Comparison of ENCODE assay signal across 20 cellular contexts in the genomic region with DNA sequence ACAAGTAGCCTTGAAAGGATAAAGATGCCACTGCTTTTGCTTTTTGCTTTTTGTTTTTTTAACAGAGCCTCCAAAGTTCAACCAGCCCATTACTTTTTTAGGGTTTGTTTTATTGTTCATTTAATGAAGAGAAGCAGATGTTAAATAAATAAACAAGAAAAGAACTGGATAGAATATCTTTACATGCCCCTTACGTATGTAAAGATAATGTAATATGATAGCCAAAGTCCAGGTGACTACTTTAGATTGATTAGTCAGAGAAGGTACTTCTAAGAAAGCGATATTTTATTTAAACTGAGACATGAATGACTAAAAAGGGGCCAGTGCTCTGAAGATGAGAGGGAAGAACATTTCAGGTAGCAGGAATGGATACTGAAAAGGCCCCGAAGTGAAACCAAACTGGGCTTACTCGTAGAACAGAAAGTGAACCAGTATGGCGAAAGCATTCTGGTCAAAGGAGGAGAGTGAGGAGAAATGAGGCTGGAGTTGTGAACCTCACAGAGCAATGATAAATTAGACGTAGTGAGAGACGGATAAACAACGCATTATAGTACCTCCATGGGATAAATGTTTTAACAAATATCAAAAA. TPM values are rescaled to one million over a fixed set of nuclear protein-coding genes. Genes with fewer than 3 reads are reported as not detected.
DNase-seq lines count a peak whose midpoint lies in the region; ATAC-seq and TF ChIP-seq lines count a peak whose summit lies in the region.
"Had no signal": no experiment of that assay in that cellular context is flagged by ENCODE, and none has a peak within 500 bp of the region (broad histone marks: within the 10 kb centered on the region; RNA-seq: fewer than 3 reads in every experiment).

No MANE protein-coding gene starts in this region.

- no peak overlapping the region for H3K27ac ChIP-seq in CD8-positive, alpha-beta T cell (ENCODE audit: low read depth, low read length)
- H3K27ac ChIP-seq: breast epithelium, SJCRH30, upper lobe of right lung had no signal

- H3K36me3 Mint-ChIP-seq in activated CD4-positive, alpha-beta memory T cell treated with anti-CD3 and anti-CD28 coated beads, Interleukin-2, amount 10 ng/mL, durations not matched to agents 7 days and 5 days (ENCODE audit: low read depth), result peaks cover 11% of the 10 kb centered on the region
- H3K36me3 Mint-ChIP-seq in activated CD4-positive, alpha-beta memory T cell treated with anti-CD3 and anti-CD28 coated beads for 36 hours, result no peaks in the 10 kb centered on the region
- H3K36me3 Mint-ChIP-seq in T-helper 2 cell treated with Interferon-gamma antibody and Interleukin-4, amounts not matched to agents 5 μg/mL and 100 μg/mL, for 36 hours (ENCODE audit: low read depth), result peaks cover 5% of the 10 kb centered on the region
- H3K36me3 Mint-ChIP-seq in nephron progenitor cell (ENCODE audit: low read depth), result no peaks in the 10 kb centered on the region
- no peaks in the 10 kb centered on the region for H3K36me3 Mint-ChIP-seq in CD8-positive, alpha-beta T cell
- H3K36me3 Mint-ChIP-seq: stimulated activated naive B cell treated with anti-CD40 and anti-IgM and Interleukin-4, amounts not matched to agents 10 μg/mL and 1 μg/mL and 100 μg/mL, for 72 hours had no signal

- POLR2A ChIA-PET in activated CD4-positive, alpha-beta memory T cell treated with anti-CD3 and anti-CD28 coated beads, Interleukin-2, amount 10 ng/mL, durations not matched to agents 7 days and 5 days (lab: Charles Lee), result no interaction called here
- POLR2A ChIA-PET in activated CD4-positive, alpha-beta memory T cell treated with anti-CD3 and anti-CD28 coated beads for 36 hours (lab: Charles Lee), result no interaction called here
- POLR2A ChIA-PET in HEK293T (lab: Yijun Ruan, JAX), result no interaction called here
- POLR2A ChIA-PET in CD8-positive, alpha-beta T cell (lab: Charles Lee), result no interaction called here

- no peaks in the 10 kb centered on the region for H3K9me3 Mint-ChIP-seq in activated CD4-positive, alpha-beta memory T cell treated with anti-CD3 and anti-CD28 coated beads, Interleukin-2, amount 10 ng/mL, durations not matched to agents 7 days and 5 days
- no peaks in the 10 kb centered on the region for H3K9me3 Mint-ChIP-seq in activated CD4-positive, alpha-beta memory T cell treated with anti-CD3 and anti-CD28 coated beads for 36 hours
- H3K9me3 Mint-ChIP-seq in T-helper 2 cell treated with Interferon-gamma antibody and Interleukin-4, amounts not matched to agents 5 μg/mL and 100 μg/mL, for 36 hours, result peaks cover 9% of the 10 kb centered on the region
- no peaks in the 10 kb centered on the region for H3K9me3 Mint-ChIP-seq in nephron progenitor cell
- H3K9me3 Mint-ChIP-seq in CD8-positive, alpha-beta T cell, result no peaks in the 10 kb centered on the region
- H3K9me3 Mint-ChIP-seq: activated CD8-positive, alpha-beta T cell treated with anti-CD3 and anti-CD28 coated beads for 36 hours had no signal

- peak overlapping the region; percentile 48 for H3K27ac Mint-ChIP-seq in activated CD4-positive, alpha-beta memory T cell treated with anti-CD3 and anti-CD28 coated beads, Interleukin-2, amount 10 ng/mL, durations not matched to agents 7 days and 5 days
- H3K27ac Mint-ChIP-seq in activated CD4-positive, alpha-beta memory T cell treated with anti-CD3 and anti-CD28 coated beads for 36 hours, result no peak overlapping the region
- H3K27ac Mint-ChIP-seq in T-helper 2 cell treated with Interferon-gamma antibody and Interleukin-4, amounts not matched to agents 5 μg/mL and 100 μg/mL, for 36 hours, result peak overlapping the region; percentile 65
- H3K27ac Mint-ChIP-seq in nephron progenitor cell, result peak overlapping the region; percentile 73
- no peak overlapping the region for H3K27ac Mint-ChIP-seq in CD8-positive, alpha-beta T cell
- H3K27ac Mint-ChIP-seq: activated CD8-positive, alpha-beta T cell treated with anti-CD3 and anti-CD28 coated beads for 36 hours had no signal

- H3K4me3 ChIP-seq in CD8-positive, alpha-beta T cell (ENCODE audit: low read depth, low read length), result no peak overlapping the region
- H3K4me3 ChIP-seq: breast epithelium, GM12878, heart right ventricle, SJCRH30, upper lobe of right lung had no signal

- H3K9me3 ChIP-seq in CD8-positive, alpha-beta T cell (ENCODE audit: low read length), result no peaks in the 10 kb centered on the region
- H3K9me3 ChIP-seq: breast epithelium, heart right ventricle, SJCRH30, upper lobe of right lung had no signal

- no peaks in the 10 kb centered on the region for H3K27me3 Mint-ChIP-seq in activated CD4-positive, alpha-beta memory T cell treated with anti-CD3 and anti-CD28 coated beads, Interleukin-2, amount 10 ng/mL, durations not matched to agents 7 days and 5 days
- no peaks in the 10 kb centered on the region for H3K27me3 Mint-ChIP-seq in activated CD4-positive, alpha-beta memory T cell treated with anti-CD3 and anti-CD28 coated beads for 36 hours
- no peaks in the 10 kb centered on the region for H3K27me3 Mint-ChIP-seq in T-helper 2 cell treated with Interferon-gamma antibody and Interleukin-4, amounts not matched to agents 5 μg/mL and 100 μg/mL, for 36 hours (ENCODE audit: low read depth)
- no peaks in the 10 kb centered on the region for H3K27me3 Mint-ChIP-seq in nephron progenitor cell (ENCODE audit: low read depth, poor library complexity)
- H3K27me3 Mint-ChIP-seq in CD8-positive, alpha-beta T cell (ENCODE audit: low read depth), result no peaks in the 10 kb centered on the region
- H3K27me3 Mint-ChIP-seq: activated CD8-positive, alpha-beta T cell treated with anti-CD3 and anti-CD28 coated beads for 36 hours had no signal

- no peak for ATAC-seq in CD8-positive, alpha-beta T cell
- ATAC-seq in SK-N-SH treated with all-trans-retinoic acid at 6 μM for 48 hours (no peak), HG03378 (IDR thresholded peaks at IDR 0.05; ENCODE audit: unreplicated experiment) (no peak)
- ATAC-seq: activated CD8-positive, alpha-beta T cell treated with anti-CD3 and anti-CD28 coated beads for 36 hours; GM12878; stimulated activated naive B cell treated with anti-CD40 and anti-IgM and Interleukin-4, amounts not matched to agents 10 μg/mL and 1 μg/mL and 100 μg/mL, for 72 hours had no signal

- H3K27me3 ChIP-seq in CD8-positive, alpha-beta T cell (ENCODE audit: insufficient read depth, low read length), result no peaks in the 10 kb centered on the region
- H3K27me3 ChIP-seq: breast epithelium, heart right ventricle, SJCRH30, upper lobe of right lung had no signal

- peaks cover 34% of the 10 kb centered on the region for H3K4me1 Mint-ChIP-seq in activated CD4-positive, alpha-beta memory T cell treated with anti-CD3 and anti-CD28 coated beads, Interleukin-2, amount 10 ng/mL, durations not matched to agents 7 days and 5 days
- H3K4me1 Mint-ChIP-seq in activated CD4-positive, alpha-beta memory T cell treated with anti-CD3 and anti-CD28 coated beads for 36 hours (ENCODE audit: low read depth), result peaks cover 38% of the 10 kb centered on the region
- H3K4me1 Mint-ChIP-seq in T-helper 2 cell treated with Interferon-gamma antibody and Interleukin-4, amounts not matched to agents 5 μg/mL and 100 μg/mL, for 36 hours (ENCODE audit: low read depth), result peaks cover 46% of the 10 kb centered on the region
- peaks cover 58% of the 10 kb centered on the region for H3K4me1 Mint-ChIP-seq in nephron progenitor cell
- peaks cover 4% of the 10 kb centered on the region for H3K4me1 Mint-ChIP-seq in CD8-positive, alpha-beta T cell (ENCODE audit: low read depth)

- peak overlapping the region; percentile 25 for H3K4me3 Mint-ChIP-seq in activated CD4-positive, alpha-beta memory T cell treated with anti-CD3 and anti-CD28 coated beads, Interleukin-2, amount 10 ng/mL, durations not matched to agents 7 days and 5 days
- no peak overlapping the region for H3K4me3 Mint-ChIP-seq in activated CD4-positive, alpha-beta memory T cell treated with anti-CD3 and anti-CD28 coated beads for 36 hours
- peak overlapping the region; percentile 55 for H3K4me3 Mint-ChIP-seq in T-helper 2 cell treated with Interferon-gamma antibody and Interleukin-4, amounts not matched to agents 5 μg/mL and 100 μg/mL, for 36 hours
- H3K4me3 Mint-ChIP-seq in nephron progenitor cell, result no peak overlapping the region
- no peak overlapping the region for H3K4me3 Mint-ChIP-seq in CD8-positive, alpha-beta T cell
- H3K4me3 Mint-ChIP-seq: activated CD8-positive, alpha-beta T cell treated with anti-CD3 and anti-CD28 coated beads for 36 hours; stimulated activated naive B cell treated with anti-CD40 and anti-IgM and Interleukin-4, amounts not matched to agents 10 μg/mL and 1 μg/mL and 100 μg/mL, for 72 hours had no signal

- CTCF ChIA-PET in activated CD4-positive, alpha-beta memory T cell treated with anti-CD3 and anti-CD28 coated beads, Interleukin-2, amount 10 ng/mL, durations not matched to agents 7 days and 5 days (lab: Charles Lee), result no interaction called here
- CTCF ChIA-PET in activated CD4-positive, alpha-beta memory T cell treated with anti-CD3 and anti-CD28 coated beads for 36 hours (lab: Charles Lee), result no interaction called here
- CTCF ChIA-PET in HEK293T (lab: Yijun Ruan, JAX), result no interaction called here
- CTCF ChIA-PET in CD8-positive, alpha-beta T cell (lab: Charles Lee), result no interaction called here

- intact Hi-C loops in activated CD4-positive, alpha-beta memory T cell treated with anti-CD3 and anti-CD28 coated beads for 36 hours (cut with micrococcal nuclease), result loop anchor here (2.0 kb wide), 1 partner anchor 27 kb away; no protein-coding TSS in a partner anchor
- intact Hi-C loops in CD8-positive, alpha-beta T cell (cut with DNase I, micrococcal nuclease), result no loop called here

- no peak for TF ChIP-seq CTCF in nephron progenitor cell (IDR thresholded peaks at IDR 0.05)
- TF ChIP-seq CTCF in CD8-positive, alpha-beta T cell (IDR thresholded peaks at IDR 0.05), result no peak

- no peaks in the 10 kb centered on the region for H3K36me3 ChIP-seq in CD8-positive, alpha-beta T cell (ENCODE audit: insufficient read depth, low read length)
- H3K36me3 ChIP-seq: breast epithelium, heart right ventricle, SJCRH30, upper lobe of right lung had no signal

- DNase-seq in activated CD4-positive, alpha-beta memory T cell treated with anti-CD3 and anti-CD28 coated beads, Interleukin-2, amount 10 ng/mL, durations not matched to agents 7 days and 5 days, result no peak
- DNase-seq in activated CD4-positive, alpha-beta memory T cell treated with anti-CD3 and anti-CD28 coated beads for 36 hours, result no peak
- DNase-seq in HEK293T (ENCODE audit: extremely low spot score), result no peak
- DNase-seq in T-helper 2 cell treated with Interferon-gamma antibody and Interleukin-4, amounts not matched to agents 5 μg/mL and 100 μg/mL, for 36 hours (ENCODE audit: low spot score), result no peak
- no peak for DNase-seq in nephron progenitor cell
- no peak for DNase-seq in CD8-positive, alpha-beta T cell
- DNase-seq: activated CD8-positive, alpha-beta T cell treated with anti-CD3 and anti-CD28 coated beads for 36 hours; activated gamma-delta T cell; HCEC 1CT; heart right ventricle; islet precursor cell; NCI-H1105; occipital lobe; SJCRH30; stimulated activated naive B cell treated with anti-CD40 and anti-IgM and Interleukin-4, amounts not matched to agents 10 μg/mL and 1 μg/mL and 100 μg/mL, for 72 hours; upper lobe of right lung had no signal

- H3K4me1 ChIP-seq in CD8-positive, alpha-beta T cell (ENCODE audit: insufficient read depth, low read length), result no peaks in the 10 kb centered on the region
- H3K4me1 ChIP-seq: breast epithelium, SJCRH30, upper lobe of right lung had no signal

RNA-seq across cellular contexts. Expression of a gene that starts 44.5 kb away (rescaled TPM):
- 100 to 1,000 TPM; 170 to 171 TPM for total RNA-seq in activated CD4-positive, alpha-beta memory T cell treated with anti-CD3 and anti-CD28 coated beads, Interleukin-2, amount 10 ng/mL, durations not matched to agents 7 days and 5 days
- total RNA-seq in activated CD4-positive, alpha-beta memory T cell treated with anti-CD3 and anti-CD28 coated beads for 36 hours, result 10 to 100 TPM; 86.7 to 87.9 TPM
- total RNA-seq in CD8-positive, alpha-beta T cell, result 1 to 10 TPM; 3.0 to 3.9 TPM

Comparison
In these comparisons a context has a peak if more than half of its experiments do, and no peak if none do; other contexts are left out.
1. H3K27ac Mint-ChIP-seq: peak in activated CD4-positive, alpha-beta memory T cell treated with anti-CD3 and anti-CD28 coated beads, Interleukin-2, amount 10 ng/mL, durations not matched to agents 7 days and 5 days (single experiment), T-helper 2 cell treated with Interferon-gamma antibody and Interleukin-4, amounts not matched to agents 5 μg/mL and 100 μg/mL, for 36 hours (single experiment) and nephron progenitor cell (single experiment); none in activated CD4-positive, alpha-beta memory T cell treated with anti-CD3 and anti-CD28 coated beads for 36 hours (single experiment) and CD8-positive, alpha-beta T cell (single experiment).
2. H3K4me3 Mint-ChIP-seq: peak in activated CD4-positive, alpha-beta memory T cell treated with anti-CD3 and anti-CD28 coated beads, Interleukin-2, amount 10 ng/mL, durations not matched to agents 7 days and 5 days (single experiment) and T-helper 2 cell treated with Interferon-gamma antibody and Interleukin-4, amounts not matched to agents 5 μg/mL and 100 μg/mL, for 36 hours (single experiment); none in activated CD4-positive, alpha-beta memory T cell treated with anti-CD3 and anti-CD28 coated beads for 36 hours (single experiment), nephron progenitor cell (single experiment) and CD8-positive, alpha-beta T cell (single experiment).
3. RNA of a gene that starts 44.5 kb away (total RNA-seq): 170 to 171 TPM in activated CD4-positive, alpha-beta memory T cell treated with anti-CD3 and anti-CD28 coated beads, Interleukin-2, amount 10 ng/mL, durations not matched to agents 7 days and 5 days and 86.7 to 87.9 TPM in activated CD4-positive, alpha-beta memory T cell treated with anti-CD3 and anti-CD28 coated beads for 36 hours; 3.0 to 3.9 TPM in CD8-positive, alpha-beta T cell; every median in the first group is over 10 times any median in the second.